Comparison of ENCODE assay signal across 8 cellular contexts in the genomic region with DNA sequence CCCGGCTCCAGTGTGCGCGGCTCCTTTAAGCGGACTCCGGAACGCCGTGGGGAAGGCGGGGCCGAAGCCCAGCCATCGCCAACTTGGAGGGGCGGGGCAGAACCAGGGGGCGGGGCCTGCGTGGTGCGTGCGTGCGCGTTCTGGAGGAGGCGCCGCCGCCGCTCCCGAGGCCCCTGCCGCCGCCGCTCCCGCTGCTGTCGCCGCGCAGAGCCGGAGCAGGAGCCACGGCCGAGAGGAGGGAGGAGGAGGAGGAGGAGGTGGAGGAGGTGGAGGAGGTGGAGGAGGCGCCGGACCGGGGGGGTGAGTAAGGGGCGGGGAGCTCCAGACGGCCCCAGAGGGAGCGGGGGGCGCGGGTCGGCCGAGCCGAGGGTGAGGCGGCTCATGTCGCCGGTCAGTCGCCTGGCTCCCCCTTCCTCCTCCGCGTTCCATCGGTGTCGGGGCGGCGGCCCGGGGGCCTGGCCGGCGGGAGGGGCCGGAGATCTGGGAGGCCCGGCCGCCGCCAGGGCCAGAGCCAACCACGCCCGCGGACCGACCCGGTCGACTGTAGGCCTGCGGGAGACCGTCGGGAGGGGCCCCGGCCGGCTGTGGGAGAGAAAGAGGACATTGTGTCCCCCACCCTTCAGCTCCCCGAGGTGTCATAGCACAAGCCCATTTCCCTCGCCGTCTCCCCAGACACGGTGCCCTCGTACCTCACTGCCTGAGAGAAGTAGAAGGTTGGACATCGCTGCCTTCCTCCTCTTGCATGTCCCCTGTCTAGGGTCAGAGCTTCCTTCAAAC. TPM values are rescaled to one million over a fixed set of nuclear protein-coding genes. Genes with fewer than 3 reads are reported as not detected.
DNase-seq lines count a peak whose midpoint lies in the region; ATAC-seq and TF ChIP-seq lines count a peak whose summit lies in the region.

A gene (plus strand): TSS at position 155 of the 777 bp plus-strand sequence. CDS start 71,572 bp downstream, outside the sequence.

- H3K4me3 ChIP-seq in heart right ventricle (peak within 1 kb of the TSS; percentile 70 to 97 (median 89)), transverse colon (peak within 1 kb of the TSS; percentile 62 to 99 (median 78))

- H3K9me3 ChIP-seq in T-helper 17 cell (ENCODE audit: control insufficient read depth, low read length, poor library complexity, severe bottlenecking), result no peaks in the 10 kb centered on the region
- H3K9me3 ChIP-seq in heart right ventricle, result no peaks in the 10 kb centered on the region
- H3K9me3 ChIP-seq in transverse colon, result no peaks in the 10 kb centered on the region

- peaks cover 64% of the 10 kb centered on the region for H3K4me1 Mint-ChIP-seq in T-helper 17 cell

- no peak for TF ChIP-seq EP300 in transverse colon (IDR thresholded peaks at IDR 0.05; ENCODE audit: low read depth)

- DNase-seq in NCI-H1694 (lab: John Stamatoyannopoulos, UW) (peak; percentile 48), T-helper 17 cell (peak; percentile 91 to 96 (median 95)), amniotic stem cell (lab: John Stamatoyannopoulos, UW) (peak; percentile 87), heart right ventricle (peak; percentile 96 to 98), posterior cingulate gyrus (peak; percentile 89 to 99 (median 94)), transverse colon (peak; percentile 98)

- peak within 1 kb of the TSS; percentile 97 to 100 (median 98) for H3K27ac ChIP-seq in heart right ventricle
- peak within 1 kb of the TSS; percentile 97 to 100 (median 98) for H3K27ac ChIP-seq in transverse colon

- H3K36me3 ChIP-seq in heart right ventricle (no peaks in the 10 kb centered on the region), transverse colon (no peaks in the 10 kb centered on the region)

- TF ChIP-seq POLR2A in GM10847 (IDR thresholded peaks at IDR 0.05; ENCODE audit: extremely low read depth, insufficient read length) (peak; percentile 80), transverse colon (IDR thresholded peaks at IDR 0.05) (peak; percentile 89)

- TF ChIP-seq CTCF in heart right ventricle (IDR thresholded peaks at IDR 0.05) (no peak), transverse colon (IDR thresholded peaks at IDR 0.05) (no peak)

- H3K4me1 ChIP-seq in heart right ventricle, result peaks cover 5 to 79% (median 56%) of the 10 kb centered on the region in 9 donors
- peaks cover 10 to 62% (median 36%) of the 10 kb centered on the region in 4 donors for H3K4me1 ChIP-seq in transverse colon

- peaks cover 7% of the 10 kb centered on the region for H3K36me3 Mint-ChIP-seq in T-helper 17 cell (ENCODE audit: low read depth)

- WGBS in heart right ventricle, 2 donors, result 0 to 1% methylated on average over 52 to 77 of the region's 77 CpGs
- WGBS in transverse colon (ENCODE audit: low coverage in 1 of 2), 2 donors, result 1% methylated on average over 64 of the region's 77 CpGs; no CpG with 5 or more reads in 1 of the 2 donors

- no peaks in the 10 kb centered on the region for H3K27me3 Mint-ChIP-seq in T-helper 17 cell

- peak; percentile 73 for ATAC-seq in HG02798 (IDR thresholded peaks at IDR 0.05; ENCODE audit: poor library complexity, unreplicated experiment)
- peak; percentile 80 for ATAC-seq in T-helper 17 cell
- ATAC-seq in heart right ventricle, result peak; percentile 96 to 98 (median 97)

- no peaks in the 10 kb centered on the region for H3K27me3 ChIP-seq in heart right ventricle
- H3K27me3 ChIP-seq in transverse colon, result no peaks in the 10 kb centered on the region

- peak within 1 kb of the TSS; percentile 99 for H3K4me3 Mint-ChIP-seq in T-helper 17 cell

- peak within 1 kb of the TSS; percentile 98 for H3K27ac Mint-ChIP-seq in T-helper 17 cell

- in situ Hi-C loops in transverse colon (cut with MboI; ENCODE audit: low pct_ligation_motif_present in 1 of 4, low pct_unique_long_range_greater_than_20kb in 1 of 4, low sequenced_read_pairs in 3 of 4), result loop anchor here in 1 of 4 donors (25.0 kb wide), 1 partner anchor 408 kb away; a partner anchor contains a TSS

- intact Hi-C loops in heart right ventricle (cut with DNase I), result loop anchor here in 6 of 10 donors (1.0 to 10.0 kb wide), 8 partner anchors 25 to 108 kb away; no protein-coding TSS in a partner anchor
- intact Hi-C loops in posterior cingulate gyrus (cut with DNase I), result loop anchor here (2.0 kb wide), 1 partner anchor 107 kb away; no protein-coding TSS in a partner anchor
- intact Hi-C loops in transverse colon (cut with DNase I; ENCODE audit: low total_unique reads), result no loop called here

RNA-seq across cellular contexts. Expression of the gene that starts here (rescaled TPM):
- total RNA-seq in T-helper 17 cell, result 100 to 1,000 TPM; 109 to 112 TPM
- 100 to 1,000 TPM in 6 of 10 donors, 10 to 100 TPM in 4; 83.4 to 120 (median 102) TPM for total RNA-seq in heart right ventricle
- polyA plus RNA-seq in heart right ventricle, result 10 to 100 TPM; 64.2 to 68.4 TPM
- total RNA-seq in transverse colon, result 10 to 100 TPM; 34.0 to 87.2 (median 57.7) TPM

Comparison
In these comparisons a context has a peak if more than half of its experiments do, and no peak if none do; other contexts are left out.
1. Peak in every context shown above with its lines: DNase-seq, ATAC-seq, H3K4me3 ChIP-seq and H3K27ac ChIP-seq.
2. DNase-seq: peak in every context shown above with its lines; median percentile 98 in transverse colon; 97 in heart right ventricle; 95 in T-helper 17 cell; 94 in posterior cingulate gyrus; 87 in amniotic stem cell; 48 in NCI-H1694.